16 cellular contexts compared by ENCODE assay signal in genomic region chr15:98596885-98597343, GRCh38. TPM values are rescaled to one million over a fixed set of nuclear protein-coding genes. Genes with fewer than 3 reads are reported as not detected.
A peak's percentile ranks its signal among the peaks of the same experiment; 100 is the strongest.
DNase-seq lines count a peak whose midpoint lies in the region; ATAC-seq, FAIRE-seq and TF ChIP-seq lines count a peak whose summit lies in the region.
"Had no signal": no experiment of that assay in that cellular context is flagged by ENCODE, and none has a peak within 500 bp of the region (broad histone marks: within the 10 kb centered on the region; RNA-seq: fewer than 3 reads in every experiment).

No MANE protein-coding gene starts in this region.

- no peak overlapping the region for H3K4me3 ChIP-seq in A549
- H3K4me3 ChIP-seq in hepatocyte = no peak overlapping the region

- DNase-seq in A549 (ENCODE audit: low read depth in 1 of 2, low spot score in 1 of 2) (no peak), DMS53 treated with DMSO at 0.1 percent for 48 hours (lab: John Stamatoyannopoulos, UW; ENCODE audit: unreplicated experiment) (peak; percentile 25), NCI-H2196 (lab: John Stamatoyannopoulos, UW; ENCODE audit: unreplicated experiment) (peak; percentile 24), hepatocyte (ENCODE audit: low spot score) (peak; percentile 14), NOMO-1 treated with dmso at 0.1 percent for 144 hours (lab: John Stamatoyannopoulos, UW; ENCODE audit: unreplicated experiment) (no peak), GF-D8 (lab: John Stamatoyannopoulos, UW) (no peak)
- DNase-seq: CD4-positive, alpha-beta T cell; MV-4-11; NCI-H1436 treated with DMSO at 0.1 percent for 48 hours; NCI-H226; RPMI8226; T-helper 2 cell had no signal

- TF ChIP-seq EP300 in A549 (IDR thresholded peaks at IDR 0.05) = no peak

- TF ChIP-seq CTCF in A549 (IDR thresholded peaks at IDR 0.05) = no peak
- TF ChIP-seq CTCF in hepatocyte (IDR thresholded peaks at IDR 0.05; ENCODE audit: poor library complexity) = no peak

- no peak for TF ChIP-seq POLR2A in A549 (IDR thresholded peaks at IDR 0.05; ENCODE audit: low read length)

- H3K4me2 ChIP-seq in A549 (peak overlapping the region; percentile 25; the same call in 2 of the 3 replicates), hepatocyte (no peak overlapping the region)

- no peaks in the 10 kb centered on the region for H3K36me3 ChIP-seq in hepatocyte (replicated peaks; ENCODE audit: insufficient read depth, low read depth)

- TF ChIP-seq RAD21 in A549 (conservative IDR thresholded peaks at IDR 0.05 in 1 of 2, IDR thresholded peaks at IDR 0.05 in 1 of 2) = no peak

- H3K27ac ChIP-seq in A549 (no peak overlapping the region), hepatocyte (no peak overlapping the region)

- H2AFZ ChIP-seq in hepatocyte = no peak overlapping the region

- POLR2A ChIA-PET in A549 (lab: Yijun Ruan, JAX) = no interaction called here

- H4K20me1 ChIP-seq in hepatocyte (ENCODE audit: insufficient read depth, poor library complexity, severe bottlenecking) = no peaks in the 10 kb centered on the region

- no peak for FAIRE-seq in A549 (lab: Jason Lieb, UNC)
- FAIRE-seq: D721Med, H54 had no signal

- ATAC-seq in A549 = peak; percentile 14 to 20; a peak in 5 of 6 replicates
- no peak for ATAC-seq in GM21367 (IDR thresholded peaks at IDR 0.05; ENCODE audit: unreplicated experiment)
- no peak for ATAC-seq in HG03135 (IDR thresholded peaks at IDR 0.05; ENCODE audit: unreplicated experiment)

- H3K27me3 ChIP-seq in hepatocyte = no peaks in the 10 kb centered on the region

- H3K9me2 ChIP-seq in hepatocyte (replicated peaks; ENCODE audit: insufficient read depth) = no peaks in the 10 kb centered on the region

- WGBS in A549 (ENCODE audit: missing lambda C conversion rate) = 23% methylated on average over 6 of the region's 6 CpGs
- WGBS in hepatocyte (ENCODE audit: low lambda C conversion rate, missing lambda C conversion rate) = 49% methylated on average over 6 of the region's 6 CpGs

- H3K79me2 ChIP-seq in hepatocyte = no peaks in the 10 kb centered on the region

- H3K4me1 ChIP-seq in A549 = peaks cover 13% of the 10 kb centered on the region; the same call in 1 of the 3 replicates
- peaks cover 6% of the 10 kb centered on the region for H3K4me1 ChIP-seq in hepatocyte (ENCODE audit: insufficient read depth)

- no peaks in the 10 kb centered on the region for H3K9me3 ChIP-seq in A549
- H3K9me3 ChIP-seq in hepatocyte (ENCODE audit: low read depth) = no peaks in the 10 kb centered on the region

- CTCF ChIA-PET in A549 (lab: Yijun Ruan, JAX) = no interaction called here

TF ChIP-seq in A549, 52 proteins besides CTCF, POLR2A, EP300 and RAD21:
- TF ChIP-seq PBX3 (IDR thresholded peaks at IDR 0.05) (no peak), USF2 (IDR thresholded peaks at IDR 0.05) (peak; percentile 44), JUNB (IDR thresholded peaks at IDR 0.05) (no peak), CHD4 (IDR thresholded peaks at IDR 0.05; ENCODE audit: borderline replicate concordance) (no peak)

RNA-seq across cellular contexts. Expression of gene IGF1R, which starts 51.4 kb away (rescaled TPM):
- polyA plus RNA-seq in A549 (2011; rRNA removed) (69.5 and 117 TPM in 2 replicates), A549 (2017; fragmentation: RNase III; extraction: RNeasy Plus Mini Kit Qiagen cat#74134 plus additional on column Dnase treatment) (38.5 to 48.4 TPM (median 42.6 TPM) in 3 replicates), hepatocyte (10.8 and 14.4 TPM in 2 replicates)
- polyA plus RNA-seq in A549 (2012; cell fraction: cytosol; rRNA removed) = 53.7 and 64.5 TPM in 2 replicates
- 140 and 145 TPM in 2 replicates for polyA plus RNA-seq in A549 (2012; cell fraction: nucleus; rRNA removed)
- polyA minus RNA-seq in A549 (2011; rRNA and poly(A)+ RNA removed) = 348 and 449 TPM in 2 replicates
- 21.7 and 42.9 TPM in 2 replicates for total RNA-seq in hepatocyte

Comparison
In these comparisons a context has a peak if more than half of its experiments do, and no peak if none do; other contexts are left out.
1. ATAC-seq: peak in A549 (2 of 2); none in GM21367 (single experiment) and HG03135 (single experiment).
2. DNase-seq: peak in DMS53 treated with DMSO at 0.1 percent for 48 hours (single experiment), NCI-H2196 (single experiment) and hepatocyte (single experiment); none in A549 (0 of 2), NOMO-1 treated with dmso at 0.1 percent for 144 hours (single experiment) and GF-D8 (single experiment).